Comparison of ENCODE assay signal across 16 cellular contexts in genomic region chr2:48411030-48411429, GRCh38. TPM values are rescaled to one million over a fixed set of nuclear protein-coding genes. Genes with fewer than 3 reads are reported as not detected.
A peak's percentile ranks its signal among the peaks of the same experiment; 100 is the strongest.
DNase-seq lines count a peak whose midpoint lies in the region; ATAC-seq and TF ChIP-seq lines count a peak whose summit lies in the region.
"Had no signal": no experiment of that assay in that cellular context is flagged by ENCODE, and none has a peak within 500 bp of the region (broad histone marks: within the 10 kb centered on the region; RNA-seq: fewer than 3 reads in every experiment).

No MANE protein-coding gene starts in this region.

- in situ Hi-C loops in GM13977 (cut with MboI; ENCODE audit: low pct_unique_long_range_greater_than_20kb, low sequenced_read_pairs, unreplicated experiment) = loop anchor here (25.0 kb wide), 1 partner anchor 549 kb away; no protein-coding TSS in a partner anchor

- H2BK120ac ChIP-seq in neuronal stem cell (ENCODE audit: low read depth, low read length) = no peak overlapping the region

- no peak overlapping the region for H4K91ac ChIP-seq in neuronal stem cell (ENCODE audit: low read depth, low read length, poor library complexity)

- no peak overlapping the region for H3K23ac ChIP-seq in neuronal stem cell (ENCODE audit: low read depth, low read length, poor library complexity)

- WGBS in right cardiac atrium = 81% methylated on average over 2 of the region's 2 CpGs
- no CpG with 5 or more reads among the region's 2 CpGs for WGBS in neuronal stem cell (ENCODE audit: extremely low coverage in 2 of 2, insufficient read length in 2 of 2, insufficient replicate concordance in 1 of 2), 2 donors

- no peak overlapping the region for H2AK5ac ChIP-seq in neuronal stem cell (ENCODE audit: low read depth, low read length)

- no peak overlapping the region for H3K14ac ChIP-seq in neuronal stem cell (ENCODE audit: low read length)

- H3K18ac ChIP-seq in neuronal stem cell (ENCODE audit: low read length) = no peak overlapping the region

- H3K4ac ChIP-seq in neuronal stem cell (ENCODE audit: low read length) = no peak overlapping the region

- H3K27me3 ChIP-seq in left ventricle myocardium inferior (ENCODE audit: low read depth) (no peaks in the 10 kb centered on the region), right cardiac atrium (ENCODE audit: control insufficient read depth, insufficient read depth) (no peaks in the 10 kb centered on the region), adipocyte (replicated peaks; ENCODE audit: control insufficient read depth, insufficient read depth, low read length) (no peaks in the 10 kb centered on the region), neuronal stem cell (ENCODE audit: control insufficient read depth in 3 of 3, insufficient read depth in 3 of 3, low read depth in 1 of 3, low read length in 3 of 3) (no peaks in the 10 kb centered on the region)
- H3K27me3 ChIP-seq: BLaER1 had no signal

- H3K9me3 ChIP-seq in left ventricle myocardium inferior (replicated peaks) (no peaks in the 10 kb centered on the region), right cardiac atrium (ENCODE audit: control insufficient read depth, low read length) (no peaks in the 10 kb centered on the region), adipocyte (ENCODE audit: control insufficient read depth, low read length) (no peaks in the 10 kb centered on the region), neuronal stem cell (replicated peaks in 1 of 2; ENCODE audit: control insufficient read depth in 2 of 2, insufficient read depth in 1 of 2, low read depth in 1 of 2, low read length in 2 of 2) (peaks cover 0 to 6% of the 10 kb centered on the region in 2 donors)
- H3K9me3 ChIP-seq: BLaER1 had no signal

- peak overlapping the region; percentile 62 for H2AFZ ChIP-seq in neuronal stem cell (ENCODE audit: low read length)

- H3K36me3 ChIP-seq in left ventricle myocardium inferior (no peaks in the 10 kb centered on the region), adipocyte (ENCODE audit: control insufficient read depth, insufficient read depth, low read length, severe bottlenecking) (no peaks in the 10 kb centered on the region), neuronal stem cell (replicated peaks in 1 of 2; ENCODE audit: control insufficient read depth in 2 of 2, insufficient read depth in 2 of 2, low read length in 2 of 2) (no peaks in the 10 kb centered on the region)
- H3K36me3 ChIP-seq: BLaER1 had no signal

- H4K8ac ChIP-seq in neuronal stem cell (ENCODE audit: low read depth, low read length) = no peak overlapping the region

- H3K4me3 ChIP-seq in left ventricle myocardium inferior = no peak overlapping the region
- H3K4me3 ChIP-seq in right cardiac atrium (ENCODE audit: low read length) = no peak overlapping the region
- H3K4me3 ChIP-seq in adipocyte (ENCODE audit: low read length) = no peak overlapping the region
- no peak overlapping the region for H3K4me3 ChIP-seq in neuronal stem cell (ENCODE audit: low read length in 2 of 2)
- H3K4me3 ChIP-seq: BLaER1, GM12878 had no signal

- intact Hi-C loops in left ventricle myocardium inferior (cut with micrococcal nuclease) (no loop called here), right cardiac atrium (cut with DNase I) (loop anchor here in 2 of 4 donors (10.0 kb wide), 2 partner anchors 166 to 556 kb away; no protein-coding TSS in a partner anchor)

- DNase-seq in left ventricle myocardium inferior = no peak
- DNase-seq in right cardiac atrium = no peak
- no peak for DNase-seq in adipocyte (ENCODE audit: low read depth)
- DNase-seq in neuronal stem cell (ENCODE audit: low spot score) = no peak
- DNase-seq in GM13977 (ENCODE audit: low spot score) = no peak
- DNase-seq in cerebellum (ENCODE audit: low spot score) = no peak
- no peak for DNase-seq in stimulated activated naive CD8-positive, alpha-beta T cell treated with anti-CD3 and anti-CD28 coated beads, Interleukin-15, Interleukin-2, amounts not matched to agents 100 U/mL and 50 U/mL, for 24 hours
- DNase-seq: 8988T; Calu3; CD8-positive, alpha-beta T cell; DMS79 treated with DMSO at 0.1 percent for 48 hours; HFFc6; IMR-90 had no signal

- no peak for ATAC-seq in right cardiac atrium
- no peak for ATAC-seq in stimulated activated naive CD8-positive, alpha-beta T cell treated with anti-CD3 and anti-CD28 coated beads, Interleukin-15, Interleukin-2, amounts not matched to agents 100 U/mL and 50 U/mL, for 24 hours
- ATAC-seq: CD8-positive, alpha-beta T cell; GM12878; HCT116 had no signal

- TF ChIP-seq CTCF in left ventricle myocardium inferior (IDR thresholded peaks at IDR 0.05; ENCODE audit: borderline replicate concordance) (no peak), GM13977 (IDR thresholded peaks at IDR 0.05; ENCODE audit: extremely low read depth, insufficient read depth, missing control alignments) (no peak)

- peak overlapping the region; percentile 58 for H3K27ac ChIP-seq in left ventricle myocardium inferior (replicated peaks)
- no peak overlapping the region for H3K27ac ChIP-seq in right cardiac atrium (ENCODE audit: low read length)
- H3K27ac ChIP-seq in neuronal stem cell (replicated peaks; ENCODE audit: low read length) = no peak overlapping the region
- H3K27ac ChIP-seq: BLaER1 had no signal

- H3K4me1 ChIP-seq in left ventricle myocardium inferior (peaks cover 32% of the 10 kb centered on the region), right cardiac atrium (ENCODE audit: control insufficient read depth, insufficient read depth, low read length) (peaks cover 10% of the 10 kb centered on the region), adipocyte (ENCODE audit: control insufficient read depth, insufficient read depth, low read length) (peaks cover 53% of the 10 kb centered on the region), neuronal stem cell (ENCODE audit: control insufficient read depth in 2 of 2, insufficient read depth in 1 of 2, low read depth in 1 of 2, low read length in 2 of 2) (peaks cover 12 to 14% of the 10 kb centered on the region in 2 donors)

- no peak overlapping the region for H2BK5ac ChIP-seq in neuronal stem cell (ENCODE audit: low read length)

- H3K4me2 ChIP-seq in neuronal stem cell (ENCODE audit: insufficient read depth, low read length, poor library complexity, severe bottlenecking) = no peak overlapping the region
- H3K4me2 ChIP-seq: BLaER1 had no signal

- no peak overlapping the region for H2BK15ac ChIP-seq in neuronal stem cell (ENCODE audit: low read length)

- no peak overlapping the region for H2BK12ac ChIP-seq in neuronal stem cell (ENCODE audit: low read length)

- H3K9ac ChIP-seq in adipocyte (ENCODE audit: low read length) (peak overlapping the region; percentile 40), neuronal stem cell (ENCODE audit: low read depth, low read length, poor library complexity) (no peak overlapping the region)
- H3K9ac ChIP-seq: BLaER1 had no signal

- H3K79me1 ChIP-seq in neuronal stem cell (ENCODE audit: low read depth, low read length) = no peaks in the 10 kb centered on the region

RNA-seq across cellular contexts. Expression of gene PPP1R21, which starts 29.5 kb away (rescaled TPM):
- total RNA-seq in left ventricle myocardium inferior (10.8 TPM), right cardiac atrium (10 to 100 TPM; 12.3 to 17.0 (median 16.0) TPM), cerebellum (35.0 TPM)
- polyA plus RNA-seq in right cardiac atrium = 19.6 TPM
- 11.5 TPM for polyA plus RNA-seq in neuronal stem cell (2013, experiment 1 of 2)
- 11.0 TPM for polyA plus RNA-seq in neuronal stem cell (2013, experiment 2 of 2)
